In genomic region chrX:123223859-123224258, GRCh38 we compare ENCODE assay signal across 18 cellular contexts. TPM values are rescaled to one million over a fixed set of nuclear protein-coding genes. Genes with fewer than 3 reads are reported as not detected.
DNase-seq lines count a peak whose midpoint lies in the region; ATAC-seq and TF ChIP-seq lines count a peak whose summit lies in the region.
"Had no signal": no experiment of that assay in that cellular context is flagged by ENCODE, and none has a peak within 500 bp of the region (broad histone marks: within the 10 kb centered on the region; RNA-seq: fewer than 3 reads in every experiment).

No MANE protein-coding gene starts in this region.

- DNase-seq in tibial artery: no peak
- DNase-seq in H4 (ENCODE audit: low spot score): no peak
- no peak for DNase-seq in A172 (ENCODE audit: low spot score)
- no peak for DNase-seq in NCI-H446 treated with DMSO at 0.1 percent for 48 hours (lab: John Stamatoyannopoulos, UW)
- DNase-seq: activated CD4-positive, alpha-beta T cell treated with anti-CD3 and anti-CD28 coated beads for 48 hours; activated T-cell treated with anti-CD3 and anti-CD28 coated beads, Interleukin-2, amount 50 U/mL, for 4 hours; CD4-positive, alpha-beta T cell; EL; erythroblast; HCEC 1CT; islet precursor cell; NK-92 treated with Interleukin-12 subunit alpha and Interleukin-12 subunit beta, amount 100 ng/mL, for 24 hours; SHP77; stimulated activated naive CD8-positive, alpha-beta T cell treated with anti-CD3 and anti-CD28 coated beads, Interleukin-15, Interleukin-2, amounts not matched to agents 100 U/mL and 50 U/mL, for 24 hours; T-helper 9 cell had no signal

- no peak for TF ChIP-seq CTCF in tibial artery (IDR thresholded peaks at IDR 0.05)

- H3K9me3 ChIP-seq in tibial artery: no peaks in the 10 kb centered on the region

- H3K27me3 ChIP-seq in tibial artery: no peaks in the 10 kb centered on the region

- H3K27ac ChIP-seq in tibial artery: peak overlapping the region; percentile 47 to 70

- H3K4me1 ChIP-seq in tibial artery: peaks cover 0 to 6% (median 1%) of the 10 kb centered on the region in 4 donors

- no peaks in the 10 kb centered on the region for H3K36me3 ChIP-seq in tibial artery

- intact Hi-C loops in tibial artery (cut with DNase I; ENCODE audit: low total_unique reads): no loop called here

- no peak overlapping the region for H3K4me3 ChIP-seq in tibial artery

- ATAC-seq in GM18909 (IDR thresholded peaks at IDR 0.05; ENCODE audit: poor library complexity, unreplicated experiment) (peak; percentile 94), GM21529 (IDR thresholded peaks at IDR 0.05; ENCODE audit: unreplicated experiment) (peak; percentile 88), HG03095 (IDR thresholded peaks at IDR 0.05; ENCODE audit: unreplicated experiment) (peak; percentile 74)
- ATAC-seq: activated T-cell treated with anti-CD3 and anti-CD28 coated beads, Interleukin-2, amount 50 U/mL, for 4 hours; stimulated activated naive CD8-positive, alpha-beta T cell treated with anti-CD3 and anti-CD28 coated beads, Interleukin-15, Interleukin-2, amounts not matched to agents 100 U/mL and 50 U/mL, for 24 hours had no signal

RNA-seq across cellular contexts. Expression of gene GRIA3, which starts 39.8 kb away (rescaled TPM):
- total RNA-seq in H4 (2014; rRNA removed; shearing (Covaris generic)): 0.06 TPM in 1 of 2 replicates, not detected in the other
- not detected in 2 replicates for total RNA-seq in A172 (2014; rRNA removed; shearing (Covaris generic))
- total RNA-seq: activated T-cell treated with anti-CD3 and anti-CD28 coated beads, Interleukin-2, amount 50 U/mL, for 4 hours; CD4-positive, alpha-beta T cell had no signal
